24 cellular contexts compared by ENCODE assay signal in genomic region chr11:19718976-19719375, GRCh38. TPM values are rescaled to one million over a fixed set of nuclear protein-coding genes. Genes with fewer than 3 reads are reported as not detected.
DNase-seq lines count a peak whose midpoint lies in the region; ATAC-seq and TF ChIP-seq lines count a peak whose summit lies in the region.
"Had no signal": no experiment of that assay in that cellular context is flagged by ENCODE, and none has a peak within 500 bp of the region (broad histone marks: within the 10 kb centered on the region; RNA-seq: fewer than 3 reads in every experiment).

No MANE protein-coding gene starts in this region.

- H3K9me3 ChIP-seq in hepatocyte (ENCODE audit: low read depth) (no peaks in the 10 kb centered on the region), thoracic aorta (no peaks in the 10 kb centered on the region)
- H3K9me3 ChIP-seq: A549, SJSA1 had no signal

- H4K20me1 ChIP-seq in hepatocyte (ENCODE audit: insufficient read depth, poor library complexity, severe bottlenecking) = no peaks in the 10 kb centered on the region

- no peak overlapping the region for H3K4me3 ChIP-seq in hepatocyte
- peak overlapping the region; percentile 41 for H3K4me3 ChIP-seq in thoracic aorta
- H3K4me3 ChIP-seq: A549, GM12878, K562, SJSA1 had no signal

- H3K27me3 ChIP-seq in hepatocyte (peaks cover 12% of the 10 kb centered on the region), thoracic aorta (replicated peaks; ENCODE audit: insufficient read depth) (no peaks in the 10 kb centered on the region)
- H3K27me3 ChIP-seq: SJSA1 had no signal

- H3K9me2 ChIP-seq in hepatocyte (replicated peaks; ENCODE audit: insufficient read depth) = no peaks in the 10 kb centered on the region

- H3K4me1 ChIP-seq in hepatocyte (ENCODE audit: insufficient read depth) (peaks cover 25% of the 10 kb centered on the region), thoracic aorta (ENCODE audit: control insufficient read depth in 1 of 2, low read depth in 2 of 2) (peaks cover 50 to 81% of the 10 kb centered on the region in 2 donors)

- WGBS in hepatocyte (ENCODE audit: low lambda C conversion rate, missing lambda C conversion rate) = 66% methylated on average over 4 of the region's 4 CpGs

- TF ChIP-seq CTCF in hepatocyte (IDR thresholded peaks at IDR 0.05; ENCODE audit: poor library complexity) (no peak), thoracic aorta (IDR thresholded peaks at IDR 0.05) (no peak)

- H3K79me2 ChIP-seq in hepatocyte = peaks cover 4% of the 10 kb centered on the region

- H3K36me3 ChIP-seq in hepatocyte (replicated peaks; ENCODE audit: insufficient read depth, low read depth) = no peaks in the 10 kb centered on the region
- peaks cover 4% of the 10 kb centered on the region for H3K36me3 ChIP-seq in thoracic aorta

- H3K4me2 ChIP-seq in hepatocyte = peak overlapping the region; percentile 56
- H3K4me2 ChIP-seq: A549 had no signal

- H3K27ac ChIP-seq in hepatocyte (peak overlapping the region; percentile 45), thoracic aorta (peak overlapping the region; percentile 94 to 98)
- H3K27ac ChIP-seq: A549, SJSA1 had no signal

- H2AFZ ChIP-seq in hepatocyte = no peak overlapping the region

- DNase-seq in NCI-H446 treated with DMSO at 0.1 percent for 48 hours (lab: John Stamatoyannopoulos, UW) = peak; percentile 13
- DNase-seq in cerebellar cortex (ENCODE audit: low spot score) = peak; percentile 81
- DNase-seq in hepatocyte (ENCODE audit: low spot score) = no peak
- no peak for DNase-seq in thoracic aorta (ENCODE audit: low spot score)
- no peak for DNase-seq in Ammon's horn (ENCODE audit: low spot score)
- DNase-seq: AML-193; CD4-positive, alpha-beta memory T cell; COR-L47; DMS53; Kasumi-1; MV-4-11; NCI-H1105 treated with DMSO at 0.1 percent for 48 hours; NCI-H146; NCI-H1930; NCI-H2107; NCI-H69; Right ventricle myocardium superior; RPMI8226 had no signal

- ATAC-seq in thoracic aorta (ENCODE audit: insufficient number of reproducible peaks, low FRiP score, low read depth) = no peak
- no peak for ATAC-seq in HG03045 (IDR thresholded peaks at IDR 0.05; ENCODE audit: unreplicated experiment)
- no peak for ATAC-seq in GM19035 (IDR thresholded peaks at IDR 0.05; ENCODE audit: unreplicated experiment)
- ATAC-seq: A549, GM12878, K562 had no signal

RNA-seq across cellular contexts. Expression of gene NAV2, which starts 6.3 kb away (rescaled TPM):
- total RNA-seq in hepatocyte (18.1 and 30.8 TPM in 2 replicates), thoracic aorta (100 to 1,000 TPM; 125 to 230 TPM)
- polyA plus RNA-seq in hepatocyte = 23.7 and 38.1 TPM in 2 replicates

Comparison
In these comparisons a context has a peak if more than half of its experiments do, and no peak if none do; other contexts are left out.
1. DNase-seq: peak in NCI-H446 treated with DMSO at 0.1 percent for 48 hours (single experiment) and cerebellar cortex (single experiment); none in hepatocyte (single experiment), thoracic aorta (single experiment) and Ammon's horn (single experiment).